8 cellular contexts compared by ENCODE assay signal in the genomic region with DNA sequence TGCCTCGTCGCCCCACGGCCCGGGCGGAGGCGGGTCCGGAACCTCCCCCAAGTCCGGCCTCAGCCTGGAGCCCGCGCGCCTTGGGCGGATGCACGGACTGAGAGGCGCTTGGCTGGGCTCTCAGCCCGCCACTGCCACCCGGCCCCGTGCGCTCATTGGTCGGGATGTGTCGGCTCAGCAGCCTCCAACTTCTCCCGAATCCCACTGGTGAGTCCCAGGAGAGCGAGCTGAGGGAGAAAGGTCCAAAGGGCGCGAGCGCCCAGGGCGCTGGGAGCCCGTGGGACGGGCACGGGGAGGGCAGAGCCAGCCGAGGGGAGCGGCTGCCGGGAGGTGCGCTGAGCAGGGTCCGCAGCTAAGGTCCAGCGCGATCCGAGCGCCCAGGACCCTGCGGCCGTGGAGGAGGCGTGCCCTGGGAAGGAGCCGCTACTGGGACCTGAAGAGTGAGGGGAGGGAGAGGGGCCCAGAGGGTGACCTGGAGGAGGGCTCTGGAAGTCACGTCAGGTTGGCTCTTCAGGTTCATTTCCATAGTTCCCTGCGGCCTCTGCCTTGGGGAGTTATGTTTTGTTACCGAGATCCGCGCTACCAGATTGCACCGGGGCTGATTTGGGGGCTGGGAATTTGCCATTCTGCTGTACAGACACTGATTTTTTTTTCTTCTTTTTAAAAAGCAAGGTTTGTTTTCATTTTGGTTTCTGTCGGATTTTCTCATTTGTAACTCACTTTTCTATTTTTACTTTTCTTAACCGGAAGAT. TPM values are rescaled to one million over a fixed set of nuclear protein-coding genes. Genes with fewer than 3 reads are reported as not detected.
A peak's percentile ranks its signal among the peaks of the same experiment; 100 is the strongest.
DNase-seq lines count a peak whose midpoint lies in the region; ATAC-seq and TF ChIP-seq lines count a peak whose summit lies in the region.

A gene (plus strand): TSS at position 525 of the 752 bp plus-strand sequence. CDS start 3,849 bp downstream, outside the sequence.

- H3K27me3 ChIP-seq in BJ (ENCODE audit: control insufficient read depth, insufficient read depth, low read length) (no peaks in the 10 kb centered on the region), HUES64 (ENCODE audit: insufficient read depth, low read length) (peaks cover 35% of the 10 kb centered on the region), right cardiac atrium (ENCODE audit: control insufficient read depth, insufficient read depth) (no peaks in the 10 kb centered on the region)

- H3K9ac ChIP-seq in HUES64 (ENCODE audit: low read depth, low read length) = peak within 1 kb of the TSS; percentile 57

- H3K27me3 Mint-ChIP-seq in activated naive CD8-positive, alpha-beta T cell treated with anti-CD3 and anti-CD28 coated beads, Interleukin-2, amount 10 ng/mL, durations not matched to agents 7 days and 5 days = peaks cover 44% of the 10 kb centered on the region

- peaks cover 2% of the 10 kb centered on the region for H3K9me3 Mint-ChIP-seq in activated naive CD8-positive, alpha-beta T cell treated with anti-CD3 and anti-CD28 coated beads, Interleukin-2, amount 10 ng/mL, durations not matched to agents 7 days and 5 days

- CTCF ChIA-PET in BJ (lab: Yijun Ruan, JAX) = interaction anchor here (1.3 to 4.0 kb wide), 5 partner anchors 9 to 243 kb away, joined by 4 to 15 read pairs (median 5); no protein-coding TSS in a partner anchor

- H3K27ac ChIP-seq in HUES64 (ENCODE audit: low read depth, low read length) (peak within 1 kb of the TSS; percentile 57; the same call in 1 of the 2 replicates), right cardiac atrium (ENCODE audit: low read length) (no peak within 1 kb of the TSS)

- ATAC-seq in activated naive CD8-positive, alpha-beta T cell treated with anti-CD3 and anti-CD28 coated beads, Interleukin-2, amount 10 ng/mL, durations not matched to agents 7 days and 5 days (ENCODE audit: low read depth) = no peak
- ATAC-seq in right cardiac atrium (peak; percentile 81 to 86), HG03095 (IDR thresholded peaks at IDR 0.05; ENCODE audit: unreplicated experiment) (no peak), GM21528 (IDR thresholded peaks at IDR 0.05; ENCODE audit: low FRiP score, unreplicated experiment) (no peak)

- intact Hi-C loops in right cardiac atrium (cut with DNase I) = no loop called here

- H3K4me3 ChIP-seq in BJ (ENCODE audit: low read depth, low read length) = peak within 1 kb of the TSS; percentile 96
- peak within 1 kb of the TSS; percentile 85 for H3K4me3 ChIP-seq in HUES64 (ENCODE audit: low read length)
- peak within 1 kb of the TSS; percentile 6 for H3K4me3 ChIP-seq in right cardiac atrium (ENCODE audit: low read length)

- POLR2A ChIA-PET in BJ (lab: Charles Lee) = interaction anchor here (0.6 to 1.6 kb wide), 7 partner anchors 10 to 193 kb away, joined by 3 to 18 read pairs (median 4); no protein-coding TSS in a partner anchor
- POLR2A ChIA-PET in activated naive CD8-positive, alpha-beta T cell treated with anti-CD3 and anti-CD28 coated beads, Interleukin-2, amount 10 ng/mL, durations not matched to agents 7 days and 5 days (lab: Charles Lee) = no interaction called here

- H3K9me3 ChIP-seq in HUES64 (ENCODE audit: insufficient read depth, low read depth, low read length) = peaks cover 9% of the 10 kb centered on the region; the same call in 1 of the 2 replicates
- no peaks in the 10 kb centered on the region for H3K9me3 ChIP-seq in right cardiac atrium (ENCODE audit: control insufficient read depth, low read length)

- H3K4me3 Mint-ChIP-seq in activated naive CD8-positive, alpha-beta T cell treated with anti-CD3 and anti-CD28 coated beads, Interleukin-2, amount 10 ng/mL, durations not matched to agents 7 days and 5 days = no peak within 1 kb of the TSS

- no peak within 1 kb of the TSS for H3K27ac Mint-ChIP-seq in activated naive CD8-positive, alpha-beta T cell treated with anti-CD3 and anti-CD28 coated beads, Interleukin-2, amount 10 ng/mL, durations not matched to agents 7 days and 5 days

- TF ChIP-seq CTCF in BJ (IDR thresholded peaks at IDR 0.05; ENCODE audit: insufficient read depth, low read depth, low read length) (no peak), GM20000 (IDR thresholded peaks at IDR 0.05; ENCODE audit: extremely low read depth, missing control alignments) (no peak)

- H3K36me3 Mint-ChIP-seq in activated naive CD8-positive, alpha-beta T cell treated with anti-CD3 and anti-CD28 coated beads, Interleukin-2, amount 10 ng/mL, durations not matched to agents 7 days and 5 days = no peaks in the 10 kb centered on the region

- DNase-seq in BJ (ENCODE audit: low read depth) (no peak), right cardiac atrium (peak; percentile 39 to 66 (median 63)), pulmonary artery endothelial cell (ENCODE audit: low read depth, low spot score) (no peak), GM20000 (ENCODE audit: low spot score) (no peak)
- DNase-seq in activated naive CD8-positive, alpha-beta T cell treated with anti-CD3 and anti-CD28 coated beads, Interleukin-2, amount 10 ng/mL, durations not matched to agents 7 days and 5 days = peak; percentile 28

- under 1% methylated on average over 50 of the region's 50 CpGs for WGBS in HUES64
- under 1% methylated on average over 50 of the region's 50 CpGs for WGBS in right cardiac atrium

- peaks cover 7% of the 10 kb centered on the region for H3K4me1 ChIP-seq in HUES64 (ENCODE audit: insufficient read depth, low read length)
- H3K4me1 ChIP-seq in right cardiac atrium (ENCODE audit: control insufficient read depth, insufficient read depth, low read length) = no peaks in the 10 kb centered on the region

- peaks cover 6% of the 10 kb centered on the region for H3K4me1 Mint-ChIP-seq in activated naive CD8-positive, alpha-beta T cell treated with anti-CD3 and anti-CD28 coated beads, Interleukin-2, amount 10 ng/mL, durations not matched to agents 7 days and 5 days

- H3K36me3 ChIP-seq in BJ (ENCODE audit: control insufficient read depth, insufficient read depth, low read length) (no peaks in the 10 kb centered on the region), HUES64 (ENCODE audit: insufficient read depth, low read length) (no peaks in the 10 kb centered on the region)

RNA-seq across cellular contexts. Expression of the gene that starts here (rescaled TPM):
- 208 and 273 TPM in 2 replicates for polyA plus RNA-seq in BJ (2011; rRNA removed)
- 146 and 221 TPM in 2 replicates for polyA minus RNA-seq in BJ (2011; rRNA and poly(A)+ RNA removed)
- polyA plus RNA-seq in HUES64 (2013, experiment 1 of 2) = 12.8 TPM
- polyA plus RNA-seq in HUES64 (2013, experiment 2 of 2) = 10.8 TPM
- under 1 TPM; 0.06 to 0.17 TPM for total RNA-seq in activated naive CD8-positive, alpha-beta T cell treated with anti-CD3 and anti-CD28 coated beads, Interleukin-2, amount 10 ng/mL, durations not matched to agents 7 days and 5 days
- 1 to 10 TPM in 3 of 4 donors, under 1 TPM in 1; 0.88 to 3.5 (median 2.7) TPM for total RNA-seq in right cardiac atrium
- 2.5 TPM for polyA plus RNA-seq in right cardiac atrium
- 15.1 and 16.5 TPM in 2 replicates for total RNA-seq in pulmonary artery endothelial cell

Comparison
In these comparisons a context has a peak if more than half of its experiments do, and no peak if none do; other contexts are left out.
1. RNA of the gene that starts here (polyA plus RNA-seq): 208 to 273 TPM in BJ; 2.5 TPM in right cardiac atrium (single experiment); every median in the first group is over 10 times any median in the second.
2. Peak in DNase-seq in activated naive CD8-positive, alpha-beta T cell treated with anti-CD3 and anti-CD28 coated beads, Interleukin-2, amount 10 ng/mL, durations not matched to agents 7 days and 5 days; RNA of the gene not detected or under 1 TPM.
3. DNase-seq: peak in right cardiac atrium (3 of 3); none in BJ (single experiment), pulmonary artery endothelial cell (single experiment) and GM20000 (single experiment).
4. H3K4me3 ChIP-seq: peak in every context shown above with its lines; median percentile 96 in BJ; 85 in HUES64; 6 in right cardiac atrium.
5. ATAC-seq: peak in right cardiac atrium (2 of 2); none in activated naive CD8-positive, alpha-beta T cell treated with anti-CD3 and anti-CD28 coated beads, Interleukin-2, amount 10 ng/mL, durations not matched to agents 7 days and 5 days (single experiment), HG03095 (single experiment) and GM21528 (single experiment).